22 cellular contexts compared by ENCODE assay signal in the genomic region with DNA sequence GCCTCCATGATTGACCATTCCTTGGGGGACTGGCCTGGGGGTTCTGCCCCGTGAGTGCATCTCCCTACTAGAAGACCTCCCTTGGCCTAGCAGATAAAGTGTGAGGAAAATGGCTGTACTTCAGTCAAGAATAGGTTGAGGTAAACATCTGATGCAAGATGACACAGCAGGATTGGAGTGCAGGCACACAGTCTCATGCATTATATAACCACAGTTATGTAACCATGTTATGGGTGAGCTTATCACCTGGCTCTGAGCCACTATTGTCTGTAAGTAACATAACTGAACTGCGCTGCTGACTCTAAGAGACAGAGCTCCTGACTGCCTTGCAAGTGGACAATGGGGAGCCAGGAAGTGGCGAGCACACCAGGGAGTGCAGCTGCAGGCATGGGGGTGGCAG.
DNase-seq lines count a peak whose midpoint lies in the region; ATAC-seq, FAIRE-seq and TF ChIP-seq lines count a peak whose summit lies in the region.
"Had no signal": no experiment of that assay in that cellular context is flagged by ENCODE, and none has a peak within 500 bp of the region (broad histone marks: within the 10 kb centered on the region; RNA-seq: fewer than 3 reads in every experiment).

No MANE protein-coding gene starts in this region.

- no peak for TF ChIP-seq CTCF in fibroblast of pulmonary artery (IDR thresholded peaks at IDR 0.05; ENCODE audit: low read length, missing control alignments)

- TF ChIP-seq POLR2A in GM12891 (IDR thresholded peaks at IDR 0.05; ENCODE audit: low read depth, low read length), result no peak

- H3K36me3 Mint-ChIP-seq in activated naive CD4-positive, alpha-beta T cell treated with anti-CD3 and anti-CD28 coated beads, Interleukin-2, amount 50 U/mL, for 72 hours, result no peaks in the 10 kb centered on the region

- intact Hi-C loops in left ventricle myocardium superior (cut with micrococcal nuclease), result no loop called here
- intact Hi-C loops in Right ventricle myocardium superior (cut with DNase I), result no loop called here

- no peak overlapping the region for H3K27ac Mint-ChIP-seq in activated naive CD4-positive, alpha-beta T cell treated with anti-CD3 and anti-CD28 coated beads, Interleukin-2, amount 50 U/mL, for 72 hours
- H3K27ac Mint-ChIP-seq: activated CD4-positive, alpha-beta T cell treated with anti-CD3 and anti-CD28 coated beads, Interleukin-2, amount 10 ng/mL, durations not matched to agents 7 days and 5 days had no signal

- peaks cover 7 to 18% of the 10 kb centered on the region in 2 donors for H3K9me3 Mint-ChIP-seq in activated naive CD4-positive, alpha-beta T cell treated with anti-CD3 and anti-CD28 coated beads, Interleukin-2, amount 50 U/mL, for 72 hours

- no peak overlapping the region for H3K4me3 ChIP-seq in fibroblast of pulmonary artery (replicated peaks; ENCODE audit: low read depth, low read length)
- H3K4me3 ChIP-seq: coronary artery, gastrocnemius medialis, GM23248, left ventricle myocardium inferior, skin epidermis had no signal

- DNase-seq in left ventricle myocardium superior, result no peak
- no peak for DNase-seq in Right ventricle myocardium superior
- peak; percentile 28 for DNase-seq in NCI-H69 (lab: John Stamatoyannopoulos, UW)
- DNase-seq in fibroblast of pulmonary artery (ENCODE audit: low read depth), result peak; percentile 69
- DNase-seq in urothelium cell line (ENCODE audit: low spot score), result peak; percentile 65
- DNase-seq in activated naive CD4-positive, alpha-beta T cell treated with anti-CD3 and anti-CD28 coated beads, Interleukin-2, amount 50 U/mL, for 72 hours (ENCODE audit: low spot score in 2 of 2), result no peak
- DNase-seq in GM12891 (ENCODE audit: insufficient read length, low spot score), result no peak
- no peak for DNase-seq in activated CD4-positive, CD25-positive, alpha-beta regulatory T cell treated with anti-CD3 and anti-CD28 coated beads, Interleukin-2, amount 50 U/mL, for 72 hours
- DNase-seq: activated CD4-positive, alpha-beta T cell treated with anti-CD3 and anti-CD28 coated beads, Interleukin-2, amount 10 ng/mL, durations not matched to agents 7 days and 5 days; activated gamma-delta T cell treated with Interleukin-2 at 50 U/mL for 16 hours; aorta; gastrocnemius medialis; GM23248; left ventricle myocardium inferior; NCI-H1105; NCI-H446; stimulated activated CD4-positive, alpha-beta T cell treated with anti-CD3 and anti-CD28 coated beads, Interleukin-4, amount 100 ng/mL, for 1 hour; substantia nigra had no signal

- ATAC-seq in left ventricle myocardium superior (peak; percentile 35), Right ventricle myocardium superior (ENCODE audit: poor library complexity) (no peak)
- ATAC-seq in activated naive CD4-positive, alpha-beta T cell treated with anti-CD3 and anti-CD28 coated beads, Interleukin-2, amount 50 U/mL, for 72 hours, result no peak
- ATAC-seq: gastrocnemius medialis had no signal

- FAIRE-seq in urothelium cell line (lab: Jason Lieb, UNC) (peak; percentile 96), GM12891 (lab: Jason Lieb, UNC) (no peak)
- FAIRE-seq: endothelial cell of umbilical vein, TTC549 had no signal

TF ChIP-seq in GM12891, 5 proteins besides CTCF, POLR2A, EP300 and RAD21:
- TF ChIP-seq PAX5 (IDR thresholded peaks at IDR 0.05; ENCODE audit: insufficient read depth, low read length, severe bottlenecking) (no peak), POLR2AphosphoS5 (IDR thresholded peaks at IDR 0.05; ENCODE audit: low read depth, low read length) (no peak), POU2F2 (IDR thresholded peaks at IDR 0.05; ENCODE audit: low read depth, low read length) (no peak), SPI1 (IDR thresholded peaks at IDR 0.05; ENCODE audit: low read depth, low read length) (no peak), TAF1 (IDR thresholded peaks at IDR 0.05; ENCODE audit: low read depth, low read length) (no peak)

Comparison
In these comparisons a context has a peak if more than half of its experiments do, and no peak if none do; other contexts are left out.
1. DNase-seq: peak in NCI-H69 (single experiment), fibroblast of pulmonary artery (single experiment) and urothelium cell line (single experiment); none in left ventricle myocardium superior (single experiment), Right ventricle myocardium superior (single experiment), activated naive CD4-positive, alpha-beta T cell treated with anti-CD3 and anti-CD28 coated beads, Interleukin-2, amount 50 U/mL, for 72 hours (0 of 2), GM12891 (single experiment) and activated CD4-positive, CD25-positive, alpha-beta regulatory T cell treated with anti-CD3 and anti-CD28 coated beads, Interleukin-2, amount 50 U/mL, for 72 hours (single experiment).